ENCODE assay signal across 9 cellular contexts in genomic region chr1:226664413-226665101, GRCh38.
DNase-seq lines count a peak whose midpoint lies in the region; ATAC-seq and TF ChIP-seq lines count a peak whose summit lies in the region.
"Had no signal": no experiment of that assay in that cellular context is flagged by ENCODE, and none has a peak within 500 bp of the region (broad histone marks: within the 10 kb centered on the region; RNA-seq: fewer than 3 reads in every experiment).

No MANE protein-coding gene starts in this region.

- H3K36me3 ChIP-seq in muscle layer of duodenum (ENCODE audit: control insufficient read depth in 1 of 2, insufficient read depth in 2 of 2, low read length in 2 of 2) = no peaks in the 10 kb centered on the region

- peak overlapping the region; percentile 91 for H3K27ac ChIP-seq in muscle layer of duodenum (ENCODE audit: low read length)

- H3K4me3 ChIP-seq in muscle layer of duodenum (ENCODE audit: low read depth in 1 of 2, low read length in 2 of 2) = peak overlapping the region in 1 of 2 donors; percentile 40

- TF ChIP-seq CTCF in GM10266 (IDR thresholded peaks at IDR 0.05; ENCODE audit: control insufficient read depth, insufficient read depth, low read depth, missing control alignments) = no peak

- intact Hi-C loops in Right ventricle myocardium inferior (cut with DNase I) = loop anchor here (5.0 kb wide), 1 partner anchor 73 kb away; the partner anchor contains the start of gene ITPKB
- intact Hi-C loops in cardiac septum (cut with DNase I) = loop anchor here (5.0 kb wide), 1 partner anchor 73 kb away; the partner anchor contains the start of gene ITPKB

- H3K4me1 ChIP-seq in muscle layer of duodenum (ENCODE audit: control insufficient read depth in 1 of 2, insufficient read depth in 2 of 2, low read length in 2 of 2) = peaks cover 59 to 76% of the 10 kb centered on the region in 2 donors

- DNase-seq in Right ventricle myocardium inferior (ENCODE audit: missing footprints) (no peak), cardiac septum (ENCODE audit: low spot score) (no peak), dermis microvascular lymphatic vessel endothelial cell (ENCODE audit: low read depth in 2 of 2) (peak; percentile 73 to 76), GM10266 (ENCODE audit: extremely low spot score) (no peak)
- DNase-seq: cortex of kidney had no signal

- ATAC-seq in Right ventricle myocardium inferior = peak; percentile 73
- ATAC-seq in GM21390 (IDR thresholded peaks at IDR 0.05; ENCODE audit: unreplicated experiment) = no peak
- no peak for ATAC-seq in HG02973 (IDR thresholded peaks at IDR 0.05; ENCODE audit: unreplicated experiment)
- no peak for ATAC-seq in GM19397 (IDR thresholded peaks at IDR 0.05; ENCODE audit: unreplicated experiment)

- H3K9me3 ChIP-seq in muscle layer of duodenum (ENCODE audit: control insufficient read depth in 1 of 2, low read length in 2 of 2) = no peaks in the 10 kb centered on the region

- no peaks in the 10 kb centered on the region for H3K27me3 ChIP-seq in muscle layer of duodenum (ENCODE audit: low read depth, low read length)

Comparison
In these comparisons a context has a peak if more than half of its experiments do, and no peak if none do; other contexts are left out.
1. DNase-seq: peak in dermis microvascular lymphatic vessel endothelial cell (2 of 2); none in Right ventricle myocardium inferior (single experiment), cardiac septum (single experiment) and GM10266 (single experiment).